17 cellular contexts compared by ENCODE assay signal in the genomic region with DNA sequence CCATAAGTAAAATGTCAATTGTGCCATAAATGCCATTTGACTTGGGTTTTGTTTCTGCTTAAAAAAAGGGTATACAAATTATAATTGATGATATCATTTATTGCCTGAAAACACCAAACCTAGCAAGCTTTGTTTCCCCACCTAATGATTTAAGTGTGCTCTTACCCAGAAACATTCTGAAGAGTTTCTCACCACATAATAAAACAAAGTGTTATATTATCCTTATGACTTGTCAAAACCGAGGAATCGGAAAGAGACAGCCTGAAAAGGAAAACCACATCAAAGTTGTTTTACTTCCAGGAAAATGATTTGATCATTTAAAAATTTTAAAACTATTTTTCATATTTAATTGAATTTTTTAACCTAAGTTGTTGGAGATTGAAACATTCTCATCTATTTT.
DNase-seq lines count a peak whose midpoint lies in the region; ATAC-seq and TF ChIP-seq lines count a peak whose summit lies in the region.
"Had no signal": no experiment of that assay in that cellular context is flagged by ENCODE, and none has a peak within 500 bp of the region (broad histone marks: within the 10 kb centered on the region; RNA-seq: fewer than 3 reads in every experiment).

No MANE protein-coding gene starts in this region.

- no peaks in the 10 kb centered on the region for H3K9me3 ChIP-seq in CD4-positive, CD25-positive, alpha-beta regulatory T cell (ENCODE audit: control insufficient read depth in 2 of 2, low read length in 2 of 2)
- H3K9me3 ChIP-seq: esophagus muscularis mucosa, thyroid gland had no signal

- TF ChIP-seq CTCF in astrocyte of the spinal cord (IDR thresholded peaks at IDR 0.05; ENCODE audit: low read depth, low read length) (no peak), progenitor cell of endocrine pancreas (IDR thresholded peaks at IDR 0.05; ENCODE audit: unreplicated experiment) (no peak)

- H3K4me3 ChIP-seq in ACC112 (ENCODE audit: low read depth, low read length) (no peak overlapping the region), astrocyte of the spinal cord (ENCODE audit: low read depth, low read length) (no peak overlapping the region)
- H3K4me3 ChIP-seq in CD4-positive, CD25-positive, alpha-beta regulatory T cell (ENCODE audit: low read depth, low read length), result peak overlapping the region; percentile 33
- H3K4me3 ChIP-seq: cardiac muscle cell, esophagus muscularis mucosa, thyroid gland had no signal

- no peak overlapping the region for H2AFZ ChIP-seq in ACC112 (ENCODE audit: low read length, unreplicated experiment)

- H3K27me3 Mint-ChIP-seq in CD4-positive, CD25-positive, alpha-beta regulatory T cell, result no peaks in the 10 kb centered on the region
- no peaks in the 10 kb centered on the region for H3K27me3 Mint-ChIP-seq in stimulated activated memory B cell treated with anti-CD40 and anti-IgM and Interleukin-4, amounts not matched to agents 10 μg/mL and 1 μg/mL and 100 μg/mL, for 72 hours
- no peaks in the 10 kb centered on the region for H3K27me3 Mint-ChIP-seq in progenitor cell of endocrine pancreas
- H3K27me3 Mint-ChIP-seq: activated naive CD4-positive, alpha-beta T cell treated with anti-CD3 and anti-CD28 coated beads, Interleukin-2, amount 50 U/mL, for 24 hours had no signal

- in situ Hi-C loops in astrocyte of the spinal cord (cut with HindIII; ENCODE audit: low sequenced_read_pairs), result no loop called here

- no peaks in the 10 kb centered on the region for H3K36me3 Mint-ChIP-seq in CD4-positive, CD25-positive, alpha-beta regulatory T cell
- H3K36me3 Mint-ChIP-seq in stimulated activated memory B cell treated with anti-CD40 and anti-IgM and Interleukin-4, amounts not matched to agents 10 μg/mL and 1 μg/mL and 100 μg/mL, for 72 hours, result no peaks in the 10 kb centered on the region
- no peaks in the 10 kb centered on the region for H3K36me3 Mint-ChIP-seq in progenitor cell of endocrine pancreas (ENCODE audit: insufficient read depth)
- H3K36me3 Mint-ChIP-seq: CD14-positive monocyte had no signal

- H3K4me1 ChIP-seq in ACC112 (ENCODE audit: control insufficient read depth, insufficient read depth, low read length, unreplicated experiment), result peaks cover 20% of the 10 kb centered on the region
- H3K4me1 ChIP-seq in CD4-positive, CD25-positive, alpha-beta regulatory T cell (ENCODE audit: control insufficient read depth, insufficient read depth, low read length, poor library complexity, severe bottlenecking), result peaks cover 20% of the 10 kb centered on the region
- H3K4me1 ChIP-seq: esophagus muscularis mucosa, thyroid gland had no signal

- H3K9me3 Mint-ChIP-seq in CD4-positive, CD25-positive, alpha-beta regulatory T cell, result peaks cover 0 to 4% (median 0%) of the 10 kb centered on the region in 7 donors
- no peaks in the 10 kb centered on the region for H3K9me3 Mint-ChIP-seq in stimulated activated memory B cell treated with anti-CD40 and anti-IgM and Interleukin-4, amounts not matched to agents 10 μg/mL and 1 μg/mL and 100 μg/mL, for 72 hours
- H3K9me3 Mint-ChIP-seq in progenitor cell of endocrine pancreas (ENCODE audit: low read depth), result no peaks in the 10 kb centered on the region
- H3K9me3 Mint-ChIP-seq: activated naive CD4-positive, alpha-beta T cell treated with anti-CD3 and anti-CD28 coated beads, Interleukin-2, amount 50 U/mL, for 24 hours had no signal

- H3K4me3 Mint-ChIP-seq in CD4-positive, CD25-positive, alpha-beta regulatory T cell, result peak overlapping the region in 1 of 4 donors; percentile 6
- H3K4me3 Mint-ChIP-seq in stimulated activated memory B cell treated with anti-CD40 and anti-IgM and Interleukin-4, amounts not matched to agents 10 μg/mL and 1 μg/mL and 100 μg/mL, for 72 hours, result no peak overlapping the region
- H3K4me3 Mint-ChIP-seq in progenitor cell of endocrine pancreas (ENCODE audit: low read depth), result no peak overlapping the region
- H3K4me3 Mint-ChIP-seq: activated naive CD4-positive, alpha-beta T cell treated with anti-CD3 and anti-CD28 coated beads, Interleukin-2, amount 50 U/mL, for 24 hours had no signal

- peak overlapping the region in 1 of 3 donors; percentile 35 for H3K27ac Mint-ChIP-seq in CD4-positive, CD25-positive, alpha-beta regulatory T cell
- no peak overlapping the region for H3K27ac Mint-ChIP-seq in stimulated activated memory B cell treated with anti-CD40 and anti-IgM and Interleukin-4, amounts not matched to agents 10 μg/mL and 1 μg/mL and 100 μg/mL, for 72 hours
- no peak overlapping the region for H3K27ac Mint-ChIP-seq in progenitor cell of endocrine pancreas

- H3K27me3 ChIP-seq in ACC112 (ENCODE audit: insufficient read depth, low read length), result no peaks in the 10 kb centered on the region
- H3K27me3 ChIP-seq in CD4-positive, CD25-positive, alpha-beta regulatory T cell (ENCODE audit: control insufficient read depth, insufficient read depth, low read length), result no peaks in the 10 kb centered on the region
- H3K27me3 ChIP-seq: cardiac muscle cell, esophagus muscularis mucosa, thyroid gland had no signal

- H3K79me2 ChIP-seq in ACC112 (ENCODE audit: control insufficient read depth, insufficient read depth, low read length, unreplicated experiment), result no peaks in the 10 kb centered on the region

- DNase-seq in CD4-positive, CD25-positive, alpha-beta regulatory T cell, result peak in 1 of 3 donors; percentile 51
- DNase-seq in MV-4-11 (lab: John Stamatoyannopoulos, UW) (peak; percentile 28), astrocyte of the spinal cord (ENCODE audit: low read depth, low spot score) (peak; percentile 14), HuH-7.5 (ENCODE audit: low spot score) (no peak), progenitor cell of endocrine pancreas (ENCODE audit: low spot score, unreplicated experiment) (no peak)
- DNase-seq: activated CD4-positive, alpha-beta T cell treated with anti-CD3 and anti-CD28 coated beads, Interleukin-2, amount 50 U/mL, for 4 hours; NCI-H1092 treated with DMSO at 0.1 percent for 48 hours; NCI-H2171; NCI-H82; occipital lobe; thyroid gland had no signal

- no peak for ATAC-seq in CD4-positive, CD25-positive, alpha-beta regulatory T cell (ENCODE audit: low read depth in 2 of 2)
- no peak for ATAC-seq in stimulated activated memory B cell treated with anti-CD40 and anti-IgM and Interleukin-4, amounts not matched to agents 10 μg/mL and 1 μg/mL and 100 μg/mL, for 72 hours

- H3K36me3 ChIP-seq in ACC112 (ENCODE audit: insufficient read depth, low read length), result no peaks in the 10 kb centered on the region
- H3K36me3 ChIP-seq in CD4-positive, CD25-positive, alpha-beta regulatory T cell (ENCODE audit: control insufficient read depth, insufficient read depth, low read length), result no peaks in the 10 kb centered on the region
- H3K36me3 ChIP-seq: cardiac muscle cell, esophagus muscularis mucosa, thyroid gland had no signal

- H3K27ac ChIP-seq in ACC112 (ENCODE audit: low read depth, low read length), result peak overlapping the region; percentile 20; the same call in 1 of the 2 replicates
- no peak overlapping the region for H3K27ac ChIP-seq in CD4-positive, CD25-positive, alpha-beta regulatory T cell (ENCODE audit: insufficient read depth, low read length, poor library complexity, severe bottlenecking)
- H3K27ac ChIP-seq: esophagus muscularis mucosa, thyroid gland had no signal

- H3K4me1 Mint-ChIP-seq in CD4-positive, CD25-positive, alpha-beta regulatory T cell, result peaks cover 10 to 37% (median 29%) of the 10 kb centered on the region in 4 donors
- no peaks in the 10 kb centered on the region for H3K4me1 Mint-ChIP-seq in stimulated activated memory B cell treated with anti-CD40 and anti-IgM and Interleukin-4, amounts not matched to agents 10 μg/mL and 1 μg/mL and 100 μg/mL, for 72 hours
- peaks cover 4% of the 10 kb centered on the region for H3K4me1 Mint-ChIP-seq in progenitor cell of endocrine pancreas (ENCODE audit: low read depth)

Comparison
In these comparisons a context has a peak if more than half of its experiments do, and no peak if none do; other contexts are left out.
1. DNase-seq: peak in MV-4-11 (single experiment) and astrocyte of the spinal cord (single experiment); none in HuH-7.5 (single experiment) and progenitor cell of endocrine pancreas (single experiment).